ENCODE assay signal across 8 cellular contexts in the genomic region with DNA sequence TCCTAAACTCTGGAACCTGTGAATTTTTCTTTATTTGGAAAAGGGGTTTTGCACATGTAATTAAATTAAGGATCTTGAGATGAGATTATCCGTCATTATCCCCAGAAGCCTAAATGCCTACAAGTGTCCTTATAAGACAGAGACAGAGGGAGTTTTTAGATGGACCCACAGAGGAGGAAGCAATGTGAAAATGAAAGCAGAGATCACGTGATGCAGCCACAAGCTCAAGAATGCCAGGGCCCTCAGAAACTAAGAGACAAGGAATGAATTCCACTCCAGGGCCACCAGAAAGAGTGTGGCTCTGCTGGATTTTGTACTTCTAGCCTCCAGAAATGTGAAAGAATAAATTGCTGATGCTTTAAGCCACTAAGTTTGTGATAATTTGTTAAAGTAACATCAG.
DNase-seq lines count a peak whose midpoint lies in the region; ATAC-seq and TF ChIP-seq lines count a peak whose summit lies in the region.

No MANE protein-coding gene starts in this region.

- H3K9ac ChIP-seq in colonic mucosa (ENCODE audit: low read depth in 2 of 2, low read length in 2 of 2), result no peak overlapping the region

- intact Hi-C loops in colonic mucosa (cut with DNase I), result no loop called here

- no peaks in the 10 kb centered on the region for H3K9me3 ChIP-seq in colonic mucosa

- TF ChIP-seq CTCF in colonic mucosa (IDR thresholded peaks at IDR 0.05), result no peak

- H3K36me3 ChIP-seq in colonic mucosa, result no peaks in the 10 kb centered on the region

- no peaks in the 10 kb centered on the region for H3K27me3 ChIP-seq in colonic mucosa

- no peak overlapping the region for H3K27ac ChIP-seq in colonic mucosa

- H3K36me3 Mint-ChIP-seq in naive B cell, result peaks cover 0 to 5% of the 10 kb centered on the region in 2 donors

- H3K27ac Mint-ChIP-seq in naive B cell, result peak overlapping the region in 4 of 6 donors; percentile 10 to 70 (median 38)

- ATAC-seq in GM19372 (IDR thresholded peaks at IDR 0.05; ENCODE audit: low read depth, unreplicated experiment) (peak; percentile 71), naive B cell (ENCODE audit: low read depth in 2 of 2) (peak; percentile 48 to 72), HG02970 (IDR thresholded peaks at IDR 0.05; ENCODE audit: low FRiP score, unreplicated experiment) (no peak)

- H3K4me1 ChIP-seq in colonic mucosa, result no peaks in the 10 kb centered on the region

- in situ Hi-C loops in ACHN (cut with HindIII; ENCODE audit: low pct_ligation_motif_present, low pct_unique_long_range_greater_than_20kb, low sequenced_read_pairs), result no loop called here

- peaks cover 7 to 12% (median 8%) of the 10 kb centered on the region in 3 donors for H3K4me1 Mint-ChIP-seq in naive B cell

- H3K27me3 Mint-ChIP-seq in naive B cell, result no peaks in the 10 kb centered on the region

- H3K4me3 ChIP-seq in colonic mucosa, result no peak overlapping the region

- H3K9me3 Mint-ChIP-seq in naive B cell, result peaks cover 0 to 5% (median 0%) of the 10 kb centered on the region in 7 donors

- DNase-seq in ACHN (peak; percentile 80), LoVo (ENCODE audit: low spot score) (peak; percentile 9), colonic mucosa (peak; percentile 21), naive B cell (peak; percentile 19), COLO668 (lab: John Stamatoyannopoulos, UW; ENCODE audit: unreplicated experiment) (no peak), NCI-H526 treated with DMSO at 0.1 percent for 48 hours (lab: John Stamatoyannopoulos, UW) (no peak)

- H3K4me3 Mint-ChIP-seq in naive B cell, result peak overlapping the region in 5 of 8 donors; percentile 1 to 64 (median 28)

Comparison
In these comparisons a context has a peak if more than half of its experiments do, and no peak if none do; other contexts are left out.
1. DNase-seq: peak in ACHN (single experiment), LoVo (single experiment), colonic mucosa (single experiment) and naive B cell (single experiment); none in COLO668 (single experiment) and NCI-H526 treated with DMSO at 0.1 percent for 48 hours (single experiment).